ENCODE assay signal across 1 cellular context in genomic region chrX:12991575-12991974, GRCh38.
TF ChIP-seq lines count a peak whose summit lies in the region.

No MANE protein-coding gene starts in this region.

TF ChIP-seq in HepG2, 621 proteins besides CTCF, POLR2A, EP300 and RAD21:
- TF ChIP-seq NCOA5 (CRISPR knock-in tag; IDR thresholded peaks at IDR 0.05) (no peak), HNRNPL (IDR thresholded peaks at IDR 0.05; ENCODE audit: low read depth, low read length) (no peak), NFAT5 (CRISPR knock-in tag; IDR thresholded peaks at IDR 0.05) (no peak), NR1H2 (CRISPR knock-in tag; IDR thresholded peaks at IDR 0.05; ENCODE audit: borderline replicate concordance, low read depth) (no peak), CEBPB (IDR thresholded peaks at IDR 0.05; ENCODE audit: borderline replicate concordance, low read depth, low read length) (no peak), ZFP36L2 (CRISPR knock-in tag; IDR thresholded peaks at IDR 0.05) (no peak), ELF3 (CRISPR knock-in tag; IDR thresholded peaks at IDR 0.05) (no peak), ZNF7 (CRISPR knock-in tag; IDR thresholded peaks at IDR 0.05) (no peak), AGO2 (optimal IDR thresholded peaks at IDR 0.05; ENCODE audit: low read depth, low read length) (no peak), FOXP1 (IDR thresholded peaks at IDR 0.05) (no peak), FOXP1 (CRISPR knock-in tag; IDR thresholded peaks at IDR 0.05) (no peak), ZNF558 (CRISPR knock-in tag; IDR thresholded peaks at IDR 0.05; ENCODE audit: borderline replicate concordance) (no peak), ZNF839 (CRISPR knock-in tag; IDR thresholded peaks at IDR 0.05; ENCODE audit: borderline replicate concordance) (no peak), DDIT3 (CRISPR knock-in tag; IDR thresholded peaks at IDR 0.05) (no peak), SOX5 (CRISPR knock-in tag; IDR thresholded peaks at IDR 0.05; ENCODE audit: borderline replicate concordance) (no peak), ZNF816 (CRISPR knock-in tag; IDR thresholded peaks at IDR 0.05; ENCODE audit: borderline replicate concordance) (no peak), ZNF101 (CRISPR knock-in tag; IDR thresholded peaks at IDR 0.05; ENCODE audit: borderline replicate concordance, low read depth) (no peak), ZNF709 (CRISPR knock-in tag; IDR thresholded peaks at IDR 0.05) (no peak), RBM39 (IDR thresholded peaks at IDR 0.05; ENCODE audit: low read depth, low read length, poor library complexity, severe bottlenecking) (no peak)
